11 cellular contexts compared by ENCODE assay signal in genomic region chr2:190653931-190654330, GRCh38.
"Had no signal": no experiment of that assay in that cellular context is flagged by ENCODE, and none has a peak within 500 bp of the region (broad histone marks: within the 10 kb centered on the region; RNA-seq: fewer than 3 reads in every experiment).

No MANE protein-coding gene starts in this region.

- H3K27me3 ChIP-seq: ascending aorta, brain microvascular endothelial cell, colonic mucosa, right atrium auricular region, tibial artery had no signal

- H3K36me3 ChIP-seq: ascending aorta, brain microvascular endothelial cell, colonic mucosa, right atrium auricular region, tibial artery had no signal

- H3K4me3 ChIP-seq: ascending aorta, colonic mucosa, right atrium auricular region, tibial artery had no signal

- H3K4me1 ChIP-seq: colonic mucosa had no signal

- H3K9me3 ChIP-seq: ascending aorta, colonic mucosa, right atrium auricular region, tibial artery had no signal

- H3K27ac ChIP-seq: ascending aorta, brain microvascular endothelial cell, colonic mucosa, tibial artery had no signal

- ATAC-seq: natural killer cell treated with Interleukin-12 subunit alpha and Interleukin-12 subunit beta and Interleukin-15 and Interleukin-18, amount 100 ng/mL, for 72 hours; stimulated activated naive CD8-positive, alpha-beta T cell treated with anti-CD3 and anti-CD28 coated beads, Interleukin-15, amount 100 ng/mL, for 72 hours had no signal

- DNase-seq: activated T-cell treated with anti-CD3 and anti-CD28 coated beads, Interleukin-2, amount 50 U/mL, for 1 hour; brain microvascular endothelial cell; colonic mucosa; immature natural killer cell; kidney glomerular epithelial cell; stimulated activated naive CD8-positive, alpha-beta T cell treated with anti-CD3 and anti-CD28 coated beads, Interleukin-15, amount 100 ng/mL, for 72 hours; T-helper 9 cell; tibial artery had no signal
